2 cellular contexts compared by ENCODE assay signal in the genomic region with DNA sequence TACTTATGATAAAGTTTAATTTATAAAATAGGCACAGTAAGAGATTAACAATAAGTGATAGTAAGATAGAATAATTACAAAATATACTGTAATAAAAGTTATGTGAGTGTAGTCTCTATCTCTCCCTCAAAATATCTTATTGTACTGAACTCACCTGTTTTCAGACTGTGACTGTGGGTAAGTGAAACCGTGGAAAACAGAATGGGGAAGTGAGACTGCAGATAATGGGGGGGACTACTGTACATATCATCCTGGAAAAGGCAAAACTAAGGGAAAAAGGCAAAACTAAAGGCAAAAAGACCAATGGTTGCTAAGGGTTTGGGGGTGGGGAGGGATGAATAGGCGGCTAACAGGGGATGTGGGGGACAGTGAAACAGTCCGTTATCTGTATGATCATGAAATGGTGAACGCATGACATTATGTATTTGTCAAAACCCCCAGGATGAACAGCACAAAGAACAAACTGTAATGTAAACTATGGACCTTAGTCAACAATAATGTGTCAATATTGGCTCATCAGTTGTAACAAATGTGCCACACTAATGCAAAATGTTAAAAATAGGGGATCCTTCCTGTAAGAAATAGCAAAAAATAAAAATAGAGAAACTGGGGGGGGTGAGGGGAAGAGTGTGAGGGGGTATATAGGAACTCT.
TF ChIP-seq lines count a peak whose summit lies in the region.

No MANE protein-coding gene starts in this region.

TF ChIP-seq in GM12878, 131 proteins besides CTCF, POLR2A, EP300 and RAD21:
- TF ChIP-seq, protein P1, sequence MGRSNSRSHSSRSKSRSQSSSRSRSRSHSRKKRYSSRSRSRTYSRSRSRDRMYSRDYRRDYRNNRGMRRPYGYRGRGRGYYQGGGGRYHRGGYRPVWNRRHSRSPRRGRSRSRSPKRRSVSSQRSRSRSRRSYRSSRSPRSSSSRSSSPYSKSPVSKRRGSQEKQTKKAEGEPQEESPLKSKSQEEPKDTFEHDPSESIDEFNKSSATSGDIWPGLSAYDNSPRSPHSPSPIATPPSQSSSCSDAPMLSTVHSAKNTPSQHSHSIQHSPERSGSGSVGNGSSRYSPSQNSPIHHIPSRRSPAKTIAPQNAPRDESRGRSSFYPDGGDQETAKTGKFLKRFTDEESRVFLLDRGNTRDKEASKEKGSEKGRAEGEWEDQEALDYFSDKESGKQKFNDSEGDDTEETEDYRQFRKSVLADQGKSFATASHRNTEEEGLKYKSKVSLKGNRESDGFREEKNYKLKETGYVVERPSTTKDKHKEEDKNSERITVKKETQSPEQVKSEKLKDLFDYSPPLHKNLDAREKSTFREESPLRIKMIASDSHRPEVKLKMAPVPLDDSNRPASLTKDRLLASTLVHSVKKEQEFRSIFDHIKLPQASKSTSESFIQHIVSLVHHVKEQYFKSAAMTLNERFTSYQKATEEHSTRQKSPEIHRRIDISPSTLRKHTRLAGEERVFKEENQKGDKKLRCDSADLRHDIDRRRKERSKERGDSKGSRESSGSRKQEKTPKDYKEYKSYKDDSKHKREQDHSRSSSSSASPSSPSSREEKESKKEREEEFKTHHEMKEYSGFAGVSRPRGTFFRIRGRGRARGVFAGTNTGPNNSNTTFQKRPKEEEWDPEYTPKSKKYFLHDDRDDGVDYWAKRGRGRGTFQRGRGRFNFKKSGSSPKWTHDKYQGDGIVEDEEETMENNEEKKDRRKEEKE (IDR thresholded peaks at IDR 0.05) = no peak
- peak; percentile 12; the same call in 1 of the 2 replicates for TF ChIP-seq SPI1 (IDR thresholded peaks at IDR 0.05; ENCODE audit: borderline replicate concordance, insufficient read depth, low read depth, low read length)

TF ChIP-seq in SK-N-SH treated with all-trans-retinoic acid at 6 μM for 48 hours, 23 proteins besides CTCF, POLR2A, EP300 and RAD21 (continued from another document):
- TF ChIP-seq ESRRG (CRISPR knock-in tag; IDR thresholded peaks at IDR 0.05) (no peak), OSR1 (CRISPR knock-in tag; IDR thresholded peaks at IDR 0.05) (no peak), ZC3H10 (CRISPR knock-in tag; IDR thresholded peaks at IDR 0.05) (no peak), ZNF565 (CRISPR knock-in tag; conservative IDR thresholded peaks at IDR 0.05; ENCODE audit: low read depth) (no peak), TCF4 (CRISPR knock-in tag; IDR thresholded peaks at IDR 0.05; ENCODE audit: borderline replicate concordance) (no peak), ZFP30 (CRISPR knock-in tag; IDR thresholded peaks at IDR 0.05) (no peak), ZNF8 (CRISPR knock-in tag; IDR thresholded peaks at IDR 0.05) (no peak), TOX (CRISPR knock-in tag; IDR thresholded peaks at IDR 0.05; ENCODE audit: borderline replicate concordance) (no peak)
- TF ChIP-seq, protein P2, sequence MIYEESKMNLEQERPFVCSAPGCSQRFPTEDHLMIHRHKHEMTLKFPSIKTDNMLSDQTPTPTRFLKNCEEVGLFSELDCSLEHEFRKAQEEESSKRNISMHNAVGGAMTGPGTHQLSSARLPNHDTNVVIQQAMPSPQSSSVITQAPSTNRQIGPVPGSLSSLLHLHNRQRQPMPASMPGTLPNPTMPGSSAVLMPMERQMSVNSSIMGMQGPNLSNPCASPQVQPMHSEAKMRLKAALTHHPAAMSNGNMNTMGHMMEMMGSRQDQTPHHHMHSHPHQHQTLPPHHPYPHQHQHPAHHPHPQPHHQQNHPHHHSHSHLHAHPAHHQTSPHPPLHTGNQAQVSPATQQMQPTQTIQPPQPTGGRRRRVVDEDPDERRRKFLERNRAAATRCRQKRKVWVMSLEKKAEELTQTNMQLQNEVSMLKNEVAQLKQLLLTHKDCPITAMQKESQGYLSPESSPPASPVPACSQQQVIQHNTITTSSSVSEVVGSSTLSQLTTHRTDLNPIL (CRISPR knock-in tag; IDR thresholded peaks at IDR 0.05; ENCODE audit: low read depth) = no peak
- TF ChIP-seq, protein P3, sequence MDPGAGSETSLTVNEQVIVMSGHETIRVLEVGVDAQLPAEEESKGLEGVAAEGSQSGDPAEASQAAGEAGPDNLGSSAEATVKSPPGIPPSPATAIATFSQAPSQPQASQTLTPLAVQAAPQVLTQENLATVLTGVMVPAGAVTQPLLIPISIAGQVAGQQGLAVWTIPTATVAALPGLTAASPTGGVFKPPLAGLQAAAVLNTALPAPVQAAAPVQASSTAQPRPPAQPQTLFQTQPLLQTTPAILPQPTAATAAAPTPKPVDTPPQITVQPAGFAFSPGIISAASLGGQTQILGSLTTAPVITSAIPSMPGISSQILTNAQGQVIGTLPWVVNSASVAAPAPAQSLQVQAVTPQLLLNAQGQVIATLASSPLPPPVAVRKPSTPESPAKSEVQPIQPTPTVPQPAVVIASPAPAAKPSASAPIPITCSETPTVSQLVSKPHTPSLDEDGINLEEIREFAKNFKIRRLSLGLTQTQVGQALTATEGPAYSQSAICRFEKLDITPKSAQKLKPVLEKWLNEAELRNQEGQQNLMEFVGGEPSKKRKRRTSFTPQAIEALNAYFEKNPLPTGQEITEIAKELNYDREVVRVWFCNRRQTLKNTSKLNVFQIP (CRISPR knock-in tag; IDR thresholded peaks at IDR 0.05; ENCODE audit: borderline replicate concordance, low read depth) = no peak
